Comparison of ENCODE assay signal across 1 cellular context in the genomic region with DNA sequence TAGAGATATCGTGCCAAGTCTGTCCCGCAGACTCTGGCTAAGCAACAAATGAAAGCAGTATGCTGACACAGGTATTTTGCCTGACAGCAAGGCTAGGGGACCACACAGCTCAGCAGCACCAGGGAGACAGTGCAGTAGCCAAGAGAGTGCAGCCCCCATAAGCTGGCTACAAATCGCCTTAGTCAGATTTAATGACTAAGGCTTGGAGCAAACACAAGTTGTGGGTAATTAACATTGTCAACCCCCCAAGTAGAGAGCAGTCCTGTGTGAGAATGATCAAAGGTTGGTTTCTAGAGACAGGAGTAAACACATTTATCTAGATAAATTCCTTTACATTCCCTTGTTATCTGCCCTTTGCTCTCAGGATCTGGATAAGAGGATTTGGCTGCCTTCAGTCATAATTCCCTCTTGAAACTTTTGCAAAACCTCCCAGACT.
TF ChIP-seq lines count a peak whose summit lies in the region.

No MANE protein-coding gene starts in this region.

TF ChIP-seq in HepG2, 621 proteins besides CTCF, POLR2A, EP300 and RAD21 (continued from another document and continues in another):
- no peak for TF ChIP-seq NONO (IDR thresholded peaks at IDR 0.05)
- no peak; the same call in 1 of the 2 replicates for TF ChIP-seq NONO (CRISPR knock-in tag; conservative IDR thresholded peaks at IDR 0.05)
- no peak for TF ChIP-seq IRF2 (CRISPR knock-in tag; IDR thresholded peaks at IDR 0.05)
- TF ChIP-seq, protein P1, sequence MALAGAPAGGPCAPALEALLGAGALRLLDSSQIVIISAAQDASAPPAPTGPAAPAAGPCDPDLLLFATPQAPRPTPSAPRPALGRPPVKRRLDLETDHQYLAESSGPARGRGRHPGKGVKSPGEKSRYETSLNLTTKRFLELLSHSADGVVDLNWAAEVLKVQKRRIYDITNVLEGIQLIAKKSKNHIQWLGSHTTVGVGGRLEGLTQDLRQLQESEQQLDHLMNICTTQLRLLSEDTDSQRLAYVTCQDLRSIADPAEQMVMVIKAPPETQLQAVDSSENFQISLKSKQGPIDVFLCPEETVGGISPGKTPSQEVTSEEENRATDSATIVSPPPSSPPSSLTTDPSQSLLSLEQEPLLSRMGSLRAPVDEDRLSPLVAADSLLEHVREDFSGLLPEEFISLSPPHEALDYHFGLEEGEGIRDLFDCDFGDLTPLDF (CRISPR knock-in tag; IDR thresholded peaks at IDR 0.05) = no peak
- TF ChIP-seq ZNF264 (CRISPR knock-in tag; IDR thresholded peaks at IDR 0.05) = peak; percentile 74; the same call in 1 of the 2 replicates
- no peak for TF ChIP-seq KDM4B (CRISPR knock-in tag; IDR thresholded peaks at IDR 0.05)
- peak; percentile 97 for TF ChIP-seq AHDC1 (CRISPR knock-in tag; IDR thresholded peaks at IDR 0.05; ENCODE audit: borderline replicate concordance)
- no peak for TF ChIP-seq HMGA1 (CRISPR knock-in tag; conservative IDR thresholded peaks at IDR 0.05)
- TF ChIP-seq ZBTB42 (CRISPR knock-in tag; IDR thresholded peaks at IDR 0.05) = no peak
- TF ChIP-seq, protein P2, sequence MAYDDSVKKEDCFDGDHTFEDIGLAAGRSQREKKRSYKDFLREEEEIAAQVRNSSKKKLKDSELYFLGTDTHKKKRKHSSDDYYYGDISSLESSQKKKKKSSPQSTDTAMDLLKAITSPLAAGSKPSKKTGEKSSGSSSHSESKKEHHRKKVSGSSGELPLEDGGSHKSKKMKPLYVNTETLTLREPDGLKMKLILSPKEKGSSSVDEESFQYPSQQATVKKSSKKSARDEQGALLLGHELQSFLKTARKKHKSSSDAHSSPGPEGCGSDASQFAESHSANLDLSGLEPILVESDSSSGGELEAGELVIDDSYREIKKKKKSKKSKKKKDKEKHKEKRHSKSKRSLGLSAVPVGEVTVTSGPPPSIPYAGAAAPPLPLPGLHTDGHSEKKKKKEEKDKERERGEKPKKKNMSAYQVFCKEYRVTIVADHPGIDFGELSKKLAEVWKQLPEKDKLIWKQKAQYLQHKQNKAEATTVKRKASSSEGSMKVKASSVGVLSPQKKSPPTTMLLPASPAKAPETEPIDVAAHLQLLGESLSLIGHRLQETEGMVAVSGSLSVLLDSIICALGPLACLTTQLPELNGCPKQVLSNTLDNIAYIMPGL (CRISPR knock-in tag; IDR thresholded peaks at IDR 0.05; ENCODE audit: borderline replicate concordance in 1 of 2, low read depth in 1 of 2) = no peak
- no peak for TF ChIP-seq ZNF747 (CRISPR knock-in tag; IDR thresholded peaks at IDR 0.05; ENCODE audit: borderline replicate concordance)
- TF ChIP-seq JARID2 (CRISPR knock-in tag; IDR thresholded peaks at IDR 0.05; ENCODE audit: insufficient replicate concordance) = no peak
- TF ChIP-seq ZNF878 (CRISPR knock-in tag; IDR thresholded peaks at IDR 0.05) = peak; percentile 72; the same call in 1 of the 2 replicates
- TF ChIP-seq HIVEP1 (CRISPR knock-in tag; IDR thresholded peaks at IDR 0.05) = no peak
- TF ChIP-seq PRDM10 (CRISPR knock-in tag; IDR thresholded peaks at IDR 0.05; ENCODE audit: low read depth) = 0 out of 2 replicates have a peak, but pooled peaks have one; percentile 41
- TF ChIP-seq ZNF296 (CRISPR knock-in tag; conservative IDR thresholded peaks at IDR 0.05) = no peak
- peak; percentile 85 for TF ChIP-seq TBX2 (CRISPR knock-in tag; IDR thresholded peaks at IDR 0.05; ENCODE audit: borderline replicate concordance)
- TF ChIP-seq, protein P3, sequence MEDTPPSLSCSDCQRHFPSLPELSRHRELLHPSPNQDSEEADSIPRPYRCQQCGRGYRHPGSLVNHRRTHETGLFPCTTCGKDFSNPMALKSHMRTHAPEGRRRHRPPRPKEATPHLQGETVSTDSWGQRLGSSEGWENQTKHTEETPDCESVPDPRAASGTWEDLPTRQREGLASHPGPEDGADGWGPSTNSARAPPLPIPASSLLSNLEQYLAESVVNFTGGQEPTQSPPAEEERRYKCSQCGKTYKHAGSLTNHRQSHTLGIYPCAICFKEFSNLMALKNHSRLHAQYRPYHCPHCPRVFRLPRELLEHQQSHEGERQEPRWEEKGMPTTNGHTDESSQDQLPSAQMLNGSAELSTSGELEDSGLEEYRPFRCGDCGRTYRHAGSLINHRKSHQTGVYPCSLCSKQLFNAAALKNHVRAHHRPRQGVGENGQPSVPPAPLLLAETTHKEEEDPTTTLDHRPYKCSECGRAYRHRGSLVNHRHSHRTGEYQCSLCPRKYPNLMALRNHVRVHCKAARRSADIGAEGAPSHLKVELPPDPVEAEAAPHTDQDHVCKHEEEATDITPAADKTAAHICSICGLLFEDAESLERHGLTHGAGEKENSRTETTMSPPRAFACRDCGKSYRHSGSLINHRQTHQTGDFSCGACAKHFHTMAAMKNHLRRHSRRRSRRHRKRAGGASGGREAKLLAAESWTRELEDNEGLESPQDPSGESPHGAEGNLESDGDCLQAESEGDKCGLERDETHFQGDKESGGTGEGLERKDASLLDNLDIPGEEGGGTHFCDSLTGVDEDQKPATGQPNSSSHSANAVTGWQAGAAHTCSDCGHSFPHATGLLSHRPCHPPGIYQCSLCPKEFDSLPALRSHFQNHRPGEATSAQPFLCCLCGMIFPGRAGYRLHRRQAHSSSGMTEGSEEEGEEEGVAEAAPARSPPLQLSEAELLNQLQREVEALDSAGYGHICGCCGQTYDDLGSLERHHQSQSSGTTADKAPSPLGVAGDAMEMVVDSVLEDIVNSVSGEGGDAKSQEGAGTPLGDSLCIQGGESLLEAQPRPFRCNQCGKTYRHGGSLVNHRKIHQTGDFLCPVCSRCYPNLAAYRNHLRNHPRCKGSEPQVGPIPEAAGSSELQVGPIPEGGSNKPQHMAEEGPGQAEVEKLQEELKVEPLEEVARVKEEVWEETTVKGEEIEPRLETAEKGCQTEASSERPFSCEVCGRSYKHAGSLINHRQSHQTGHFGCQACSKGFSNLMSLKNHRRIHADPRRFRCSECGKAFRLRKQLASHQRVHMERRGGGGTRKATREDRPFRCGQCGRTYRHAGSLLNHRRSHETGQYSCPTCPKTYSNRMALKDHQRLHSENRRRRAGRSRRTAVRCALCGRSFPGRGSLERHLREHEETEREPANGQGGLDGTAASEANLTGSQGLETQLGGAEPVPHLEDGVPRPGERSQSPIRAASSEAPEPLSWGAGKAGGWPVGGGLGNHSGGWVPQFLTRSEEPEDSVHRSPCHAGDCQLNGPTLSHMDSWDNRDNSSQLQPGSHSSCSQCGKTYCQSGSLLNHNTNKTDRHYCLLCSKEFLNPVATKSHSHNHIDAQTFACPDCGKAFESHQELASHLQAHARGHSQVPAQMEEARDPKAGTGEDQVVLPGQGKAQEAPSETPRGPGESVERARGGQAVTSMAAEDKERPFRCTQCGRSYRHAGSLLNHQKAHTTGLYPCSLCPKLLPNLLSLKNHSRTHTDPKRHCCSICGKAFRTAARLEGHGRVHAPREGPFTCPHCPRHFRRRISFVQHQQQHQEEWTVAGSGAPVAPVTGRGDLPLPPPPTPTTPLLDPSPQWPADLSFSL (CRISPR knock-in tag; IDR thresholded peaks at IDR 0.05) = peak; percentile 74; the same call in 1 of the 2 replicates
- no peak for TF ChIP-seq ZNF232 (CRISPR knock-in tag; IDR thresholded peaks at IDR 0.05; ENCODE audit: borderline replicate concordance)
- TF ChIP-seq JUN (CRISPR knock-in tag; IDR thresholded peaks at IDR 0.05) = peak; percentile 74
- TF ChIP-seq CREB1 (IDR thresholded peaks at IDR 0.05) = no peak
- peak; percentile 58 for TF ChIP-seq CREB1 (CRISPR knock-in tag; IDR thresholded peaks at IDR 0.05)
- no peak for TF ChIP-seq ZNF136 (CRISPR knock-in tag; IDR thresholded peaks at IDR 0.05; ENCODE audit: low read depth)
- TF ChIP-seq FOXP1 (IDR thresholded peaks at IDR 0.05) = peak; percentile 70; the same call in 1 of the 2 replicates
- peak; percentile 90 for TF ChIP-seq FOXP1 (CRISPR knock-in tag; IDR thresholded peaks at IDR 0.05)
- TF ChIP-seq NCOR1 (IDR thresholded peaks at IDR 0.05; ENCODE audit: borderline replicate concordance, low read length) = peak; percentile 84; the same call in 1 of the 2 replicates
- no peak for TF ChIP-seq LCORL (IDR thresholded peaks at IDR 0.05)
- peak; percentile 22; the same call in 1 of the 2 replicates for TF ChIP-seq LCORL (CRISPR knock-in tag; IDR thresholded peaks at IDR 0.05)
- TF ChIP-seq HNRNPUL1 (IDR thresholded peaks at IDR 0.05; ENCODE audit: low read depth, low read length) = no peak
- TF ChIP-seq ZNF746 (CRISPR knock-in tag; IDR thresholded peaks at IDR 0.05) = no peak
- TF ChIP-seq, protein P4, sequence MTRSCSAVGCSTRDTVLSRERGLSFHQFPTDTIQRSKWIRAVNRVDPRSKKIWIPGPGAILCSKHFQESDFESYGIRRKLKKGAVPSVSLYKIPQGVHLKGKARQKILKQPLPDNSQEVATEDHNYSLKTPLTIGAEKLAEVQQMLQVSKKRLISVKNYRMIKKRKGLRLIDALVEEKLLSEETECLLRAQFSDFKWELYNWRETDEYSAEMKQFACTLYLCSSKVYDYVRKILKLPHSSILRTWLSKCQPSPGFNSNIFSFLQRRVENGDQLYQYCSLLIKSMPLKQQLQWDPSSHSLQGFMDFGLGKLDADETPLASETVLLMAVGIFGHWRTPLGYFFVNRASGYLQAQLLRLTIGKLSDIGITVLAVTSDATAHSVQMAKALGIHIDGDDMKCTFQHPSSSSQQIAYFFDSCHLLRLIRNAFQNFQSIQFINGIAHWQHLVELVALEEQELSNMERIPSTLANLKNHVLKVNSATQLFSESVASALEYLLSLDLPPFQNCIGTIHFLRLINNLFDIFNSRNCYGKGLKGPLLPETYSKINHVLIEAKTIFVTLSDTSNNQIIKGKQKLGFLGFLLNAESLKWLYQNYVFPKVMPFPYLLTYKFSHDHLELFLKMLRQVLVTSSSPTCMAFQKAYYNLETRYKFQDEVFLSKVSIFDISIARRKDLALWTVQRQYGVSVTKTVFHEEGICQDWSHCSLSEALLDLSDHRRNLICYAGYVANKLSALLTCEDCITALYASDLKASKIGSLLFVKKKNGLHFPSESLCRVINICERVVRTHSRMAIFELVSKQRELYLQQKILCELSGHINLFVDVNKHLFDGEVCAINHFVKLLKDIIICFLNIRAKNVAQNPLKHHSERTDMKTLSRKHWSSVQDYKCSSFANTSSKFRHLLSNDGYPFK (CRISPR knock-in tag; IDR thresholded peaks at IDR 0.05; ENCODE audit: borderline replicate concordance) = no peak
- TF ChIP-seq CEBPG (CRISPR knock-in tag; IDR thresholded peaks at IDR 0.05) = peak; percentile 22; the same call in 1 of the 2 replicates
- TF ChIP-seq REPIN1 (CRISPR knock-in tag; IDR thresholded peaks at IDR 0.05; ENCODE audit: borderline replicate concordance, low read depth) = peak; percentile 68
- 0 out of 2 replicates have a peak, but pooled peaks have one; percentile 63 for TF ChIP-seq FOSL1 (CRISPR knock-in tag; IDR thresholded peaks at IDR 0.05; ENCODE audit: borderline replicate concordance)
- 0 out of 2 replicates have a peak, but pooled peaks have one; percentile 42 for TF ChIP-seq SMAD3 (CRISPR knock-in tag; IDR thresholded peaks at IDR 0.05)
- peak; percentile 53 for TF ChIP-seq SAP130 (CRISPR knock-in tag; IDR thresholded peaks at IDR 0.05; ENCODE audit: low read depth)
- TF ChIP-seq ZZZ3 (CRISPR knock-in tag; IDR thresholded peaks at IDR 0.05; ENCODE audit: borderline replicate concordance) = no peak
